Comparison of ENCODE assay signal across 8 cellular contexts in the genomic region with DNA sequence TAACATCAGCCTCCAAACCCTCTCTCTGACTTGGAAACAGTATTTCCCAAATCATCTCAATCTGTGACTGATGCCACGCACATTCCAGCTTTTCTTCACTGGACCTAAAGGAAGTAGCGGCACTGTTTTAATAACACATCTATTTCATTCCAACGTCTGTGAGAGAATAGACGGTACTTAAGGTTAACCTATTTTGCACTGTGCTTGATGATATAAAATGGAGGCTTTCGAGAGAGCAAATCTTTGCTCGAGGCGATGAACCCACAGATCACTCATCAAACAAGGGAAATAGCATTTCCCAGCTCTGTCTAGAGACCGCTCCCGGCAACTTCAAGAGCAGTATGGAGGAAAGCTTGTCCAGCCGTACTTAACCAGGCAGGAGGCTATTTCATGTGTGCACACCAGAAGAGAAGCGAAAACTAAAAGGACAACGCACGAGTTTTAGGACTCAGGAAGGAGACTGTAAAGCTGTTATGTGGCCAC. TPM values are rescaled to one million over a fixed set of nuclear protein-coding genes. Genes with fewer than 3 reads are reported as not detected.
DNase-seq lines count a peak whose midpoint lies in the region; ATAC-seq and TF ChIP-seq lines count a peak whose summit lies in the region.

No MANE protein-coding gene starts in this region.

- no peak overlapping the region for H3K27ac ChIP-seq in CD4-positive, alpha-beta T cell (ENCODE audit: low read depth, low read length)

- peak overlapping the region; percentile 90 for H3K27ac Mint-ChIP-seq in CD4-positive, alpha-beta T cell
- peak overlapping the region; percentile 96 for H3K27ac Mint-ChIP-seq in activated CD8-positive, alpha-beta T cell treated with anti-CD3 and anti-CD28 coated beads for 36 hours

- H3K9me3 Mint-ChIP-seq in CD4-positive, alpha-beta T cell = no peaks in the 10 kb centered on the region
- no peaks in the 10 kb centered on the region for H3K9me3 Mint-ChIP-seq in activated CD8-positive, alpha-beta T cell treated with anti-CD3 and anti-CD28 coated beads for 36 hours

- TF ChIP-seq CTCF in CD4-positive, alpha-beta T cell (IDR thresholded peaks at IDR 0.05) = no peak
- no peak for TF ChIP-seq CTCF in activated CD8-positive, alpha-beta T cell treated with anti-CD3 and anti-CD28 coated beads for 36 hours (IDR thresholded peaks at IDR 0.05)

- H3K36me3 Mint-ChIP-seq in CD4-positive, alpha-beta T cell (ENCODE audit: low read depth) = peaks cover 22% of the 10 kb centered on the region
- H3K36me3 Mint-ChIP-seq in activated CD8-positive, alpha-beta T cell treated with anti-CD3 and anti-CD28 coated beads for 36 hours (ENCODE audit: low read depth) = peaks cover 6% of the 10 kb centered on the region

- intact Hi-C loops in CD4-positive, alpha-beta T cell (cut with DNase I, micrococcal nuclease) = loop anchor here (2.0 to 5.0 kb wide), 6 partner anchors 40 to 770 kb away; a partner anchor contains a TSS
- intact Hi-C loops in activated CD8-positive, alpha-beta T cell treated with anti-CD3 and anti-CD28 coated beads for 36 hours (cut with micrococcal nuclease) = loop anchor here (5.0 kb wide), 4 partner anchors 75 to 265 kb away; a partner anchor contains a TSS

- H3K4me3 Mint-ChIP-seq in CD4-positive, alpha-beta T cell = peak overlapping the region; percentile 98
- peak overlapping the region; percentile 92 for H3K4me3 Mint-ChIP-seq in activated CD8-positive, alpha-beta T cell treated with anti-CD3 and anti-CD28 coated beads for 36 hours

- H3K9me3 ChIP-seq in CD4-positive, alpha-beta T cell (ENCODE audit: control insufficient read depth, low read length) = no peaks in the 10 kb centered on the region

- POLR2A ChIA-PET in CD4-positive, alpha-beta T cell (lab: Charles Lee) = interaction anchor here (1.1 to 7.9 kb wide), 4 partner anchors 11 to 266 kb away, joined by 3 to 184 read pairs (median 33); no protein-coding TSS in a partner anchor
- POLR2A ChIA-PET in activated CD8-positive, alpha-beta T cell treated with anti-CD3 and anti-CD28 coated beads for 36 hours (lab: Charles Lee) = interaction anchor here (0.6 to 2.4 kb wide), 6 partner anchors 18 to 583 kb away, joined by 3 to 10 read pairs (median 3); no protein-coding TSS in a partner anchor

- DNase-seq in CD4-positive, alpha-beta T cell = peak in 1 of 10 experiments; percentile 1
- DNase-seq in HT1080 (ENCODE audit: low read depth) (peak; percentile 60), glomerular visceral epithelial cell (ENCODE audit: extremely low spot score) (peak; percentile 57), putamen (ENCODE audit: low spot score) (peak; percentile 65)
- peak; percentile 9 for DNase-seq in activated CD8-positive, alpha-beta T cell treated with anti-CD3 and anti-CD28 coated beads for 36 hours
- DNase-seq in activated CD8-positive, alpha-beta memory T cell treated with anti-CD3 and anti-CD28 coated beads, Interleukin-2, amount 50 U/mL, for 4 hours = no peak

- CTCF ChIA-PET in CD4-positive, alpha-beta T cell (lab: Charles Lee) = interaction anchor here (0.5 to 2.1 kb wide), 4 partner anchors 77 to 1210 kb away, joined by 3 to 8 read pairs (median 4); no protein-coding TSS in a partner anchor
- CTCF ChIA-PET in activated CD8-positive, alpha-beta T cell treated with anti-CD3 and anti-CD28 coated beads for 36 hours (lab: Charles Lee) = interaction anchor here (1.2 to 11.0 kb wide), 6 partner anchors 76 to 285 kb away, joined by 3 to 108 read pairs (median 10); no protein-coding TSS in a partner anchor

- no peak for ATAC-seq in CD4-positive, alpha-beta T cell (ENCODE audit: poor library complexity)
- no peak for ATAC-seq in activated CD8-positive, alpha-beta T cell treated with anti-CD3 and anti-CD28 coated beads for 36 hours
- ATAC-seq in HG03565 (IDR thresholded peaks at IDR 0.05; ENCODE audit: unreplicated experiment) (no peak), HG02870 (IDR thresholded peaks at IDR 0.05; ENCODE audit: unreplicated experiment) (no peak)

- no peaks in the 10 kb centered on the region for H3K27me3 Mint-ChIP-seq in CD4-positive, alpha-beta T cell
- no peaks in the 10 kb centered on the region for H3K27me3 Mint-ChIP-seq in activated CD8-positive, alpha-beta T cell treated with anti-CD3 and anti-CD28 coated beads for 36 hours

- peaks cover 40% of the 10 kb centered on the region for H3K4me1 Mint-ChIP-seq in CD4-positive, alpha-beta T cell (ENCODE audit: low read depth)
- peaks cover 45% of the 10 kb centered on the region for H3K4me1 Mint-ChIP-seq in activated CD8-positive, alpha-beta T cell treated with anti-CD3 and anti-CD28 coated beads for 36 hours (ENCODE audit: low read depth)

- H3K27me3 ChIP-seq in CD4-positive, alpha-beta T cell (ENCODE audit: control insufficient read depth, insufficient read depth, low read length) = no peaks in the 10 kb centered on the region

RNA-seq across cellular contexts. Expression of a gene that starts 2.9 kb away (rescaled TPM):
- total RNA-seq in CD4-positive, alpha-beta T cell = 10 to 100 TPM; 39.5 to 41.9 TPM
- 7.1 and 8.6 TPM in 2 replicates for total RNA-seq in HT1080 (2014; rRNA removed; shearing (Covaris generic))
- 14.7 and 17.3 TPM in 2 replicates for polyA plus RNA-seq in HT1080 (2015; cell fraction: cytosol; rRNA removed)
- polyA plus RNA-seq in HT1080 (2015; cell fraction: nucleus; rRNA removed) = 7.7 and 8.8 TPM in 2 replicates
- 1 to 10 TPM; 7.2 to 8.1 TPM for total RNA-seq in activated CD8-positive, alpha-beta T cell treated with anti-CD3 and anti-CD28 coated beads for 36 hours
